In the genomic region with DNA sequence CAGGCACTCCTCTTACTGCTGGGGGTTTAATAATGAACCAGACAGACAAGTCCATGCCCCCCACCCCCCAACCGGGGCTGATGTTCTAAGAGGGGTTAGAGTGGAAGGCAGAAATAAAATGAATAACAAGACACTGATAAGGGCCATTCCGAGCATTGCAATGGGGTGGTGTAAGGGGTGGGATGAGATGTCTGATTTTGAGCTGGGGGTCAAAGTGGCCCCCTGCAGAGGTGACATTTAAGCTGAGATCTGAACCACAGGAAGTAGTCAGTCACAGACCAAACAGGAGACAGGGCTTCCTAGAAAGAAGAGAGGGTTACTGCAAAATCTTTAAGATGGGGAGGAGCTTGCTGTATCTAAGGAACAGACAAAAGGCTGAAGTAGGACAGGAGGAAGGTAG, we compare ENCODE assay signal across 17 cellular contexts.
DNase-seq lines count a peak whose midpoint lies in the region; ATAC-seq and TF ChIP-seq lines count a peak whose summit lies in the region.
"Had no signal": no experiment of that assay in that cellular context is flagged by ENCODE, and none has a peak within 500 bp of the region (broad histone marks: within the 10 kb centered on the region; RNA-seq: fewer than 3 reads in every experiment).

No MANE protein-coding gene starts in this region.

- H3K36me3 Mint-ChIP-seq in neural progenitor cell = peaks cover 2% of the 10 kb centered on the region
- H3K36me3 Mint-ChIP-seq: CD4-positive, CD25-positive, alpha-beta regulatory T cell had no signal

- peaks cover 11% of the 10 kb centered on the region for H3F3A ChIP-seq in neural progenitor cell (ENCODE audit: low read depth)

- no peak overlapping the region for H3K9ac ChIP-seq in liver (ENCODE audit: low read depth in 1 of 2, low read length in 2 of 2)
- no peak overlapping the region for H3K9ac ChIP-seq in neural progenitor cell

- no peak overlapping the region for H3K4me3 ChIP-seq in liver (ENCODE audit: low read depth in 1 of 3, low read length in 3 of 3)
- H3K4me3 ChIP-seq in neural progenitor cell = no peak overlapping the region
- H3K4me3 ChIP-seq: Peyer's patch had no signal

- H3K4me1 ChIP-seq in liver (ENCODE audit: control insufficient read depth in 4 of 4, insufficient read depth in 4 of 4, low read length in 3 of 4) (peaks cover 6 to 42% (median 22%) of the 10 kb centered on the region in 4 donors), neural progenitor cell (peaks cover 21% of the 10 kb centered on the region)
- H3K4me1 ChIP-seq: Peyer's patch had no signal

- H3K4me2 ChIP-seq in neural progenitor cell = no peak overlapping the region

- H3K27ac ChIP-seq in liver (ENCODE audit: low read depth in 1 of 2, low read length in 2 of 2) (peak overlapping the region; percentile 68 to 87), neural progenitor cell (no peak overlapping the region)
- H3K27ac ChIP-seq: Peyer's patch had no signal

- H3K27me3 ChIP-seq in liver (ENCODE audit: control insufficient read depth in 4 of 4, insufficient read depth in 4 of 4, low read length in 3 of 4) (no peaks in the 10 kb centered on the region), neural progenitor cell (no peaks in the 10 kb centered on the region)
- H3K27me3 ChIP-seq: Peyer's patch had no signal

- TF ChIP-seq CTCF in liver (IDR thresholded peaks at IDR 0.05; ENCODE audit: low read depth, low read length, missing input control) (no peak), neural progenitor cell (IDR thresholded peaks at IDR 0.05) (no peak)

- no peak for ATAC-seq in activated CD4-positive, CD25-positive, alpha-beta regulatory T cell treated with anti-CD3 and anti-CD28 coated beads, Interleukin-2, amount 50 U/mL, for 24 hours
- ATAC-seq in GM18520 (IDR thresholded peaks at IDR 0.05; ENCODE audit: unreplicated experiment) = no peak
- no peak for ATAC-seq in stimulated activated naive CD8-positive, alpha-beta T cell treated with anti-CD3 and anti-CD28 coated beads, Interleukin-15, amount 100 ng/mL, for 72 hours

- H3K9me3 Mint-ChIP-seq in neural progenitor cell = peaks cover 10% of the 10 kb centered on the region
- no peaks in the 10 kb centered on the region for H3K9me3 Mint-ChIP-seq in stimulated activated naive CD8-positive, alpha-beta T cell treated with anti-CD3 and anti-CD28 coated beads, Interleukin-15, amount 100 ng/mL, for 72 hours
- H3K9me3 Mint-ChIP-seq: CD4-positive, CD25-positive, alpha-beta regulatory T cell had no signal

- H3K36me3 ChIP-seq in liver (ENCODE audit: control insufficient read depth in 4 of 4, insufficient read depth in 3 of 4, low read depth in 1 of 4, low read length in 3 of 4) (no peaks in the 10 kb centered on the region), neural progenitor cell (no peaks in the 10 kb centered on the region)
- H3K36me3 ChIP-seq: Peyer's patch had no signal

- no peaks in the 10 kb centered on the region for H3K79me2 ChIP-seq in neural progenitor cell (ENCODE audit: low read depth)

- peaks cover 4% of the 10 kb centered on the region for H3K27me3 Mint-ChIP-seq in neural progenitor cell (ENCODE audit: insufficient read depth, low read depth)
- H3K27me3 Mint-ChIP-seq in stimulated activated naive CD8-positive, alpha-beta T cell treated with anti-CD3 and anti-CD28 coated beads, Interleukin-15, amount 100 ng/mL, for 72 hours = peaks cover 48% of the 10 kb centered on the region

- H4K20me1 ChIP-seq in neural progenitor cell (ENCODE audit: low read depth) = no peaks in the 10 kb centered on the region

- peak; percentile 84 for DNase-seq in Daoy (ENCODE audit: low read depth)
- DNase-seq in NCI-H226 = peak; percentile 26
- no peak for DNase-seq in neural progenitor cell (ENCODE audit: low spot score)
- no peak for DNase-seq in SKM-1 (lab: John Stamatoyannopoulos, UW; ENCODE audit: unreplicated experiment)
- no peak for DNase-seq in stimulated activated naive CD8-positive, alpha-beta T cell treated with anti-CD3 and anti-CD28 coated beads, Interleukin-15, amount 100 ng/mL, for 72 hours
- DNase-seq: CD4-positive, CD25-positive, alpha-beta regulatory T cell; COR-L47; DMS79; Kasumi-1; NCI-H1930; NCI-H345; NCI-H524 treated with DMSO at 0.1 percent for 48 hours; NCI-H82; Peyer's patch had no signal

- peak overlapping the region; percentile 99 for H3K27ac Mint-ChIP-seq in neural progenitor cell
- H3K27ac Mint-ChIP-seq in stimulated activated naive CD8-positive, alpha-beta T cell treated with anti-CD3 and anti-CD28 coated beads, Interleukin-15, amount 100 ng/mL, for 72 hours = no peak overlapping the region
- H3K27ac Mint-ChIP-seq: CD4-positive, CD25-positive, alpha-beta regulatory T cell had no signal

- peaks cover 54% of the 10 kb centered on the region for H3K4me1 Mint-ChIP-seq in neural progenitor cell
- H3K4me1 Mint-ChIP-seq in stimulated activated naive CD8-positive, alpha-beta T cell treated with anti-CD3 and anti-CD28 coated beads, Interleukin-15, amount 100 ng/mL, for 72 hours = no peaks in the 10 kb centered on the region
- H3K4me1 Mint-ChIP-seq: CD4-positive, CD25-positive, alpha-beta regulatory T cell had no signal

- WGBS in liver = 35% methylated on average over 2 of the region's 2 CpGs

- no peak for TF ChIP-seq RAD21 in liver (IDR thresholded peaks at IDR 0.05)

- H3K4me3 Mint-ChIP-seq in neural progenitor cell = peak overlapping the region; percentile 12
- H3K4me3 Mint-ChIP-seq in stimulated activated naive CD8-positive, alpha-beta T cell treated with anti-CD3 and anti-CD28 coated beads, Interleukin-15, amount 100 ng/mL, for 72 hours = no peak overlapping the region
- H3K4me3 Mint-ChIP-seq: CD4-positive, CD25-positive, alpha-beta regulatory T cell had no signal

- H3K9me3 ChIP-seq in liver (ENCODE audit: control insufficient read depth in 4 of 4, low read length in 3 of 4) (no peaks in the 10 kb centered on the region), neural progenitor cell (ENCODE audit: low read depth) (no peaks in the 10 kb centered on the region)
- H3K9me3 ChIP-seq: Peyer's patch had no signal

- H2AFZ ChIP-seq in neural progenitor cell (replicated peaks) = no peak overlapping the region

TF ChIP-seq in liver, 16 proteins besides CTCF, POLR2A, EP300 and RAD21:
- TF ChIP-seq HNF4G (IDR thresholded peaks at IDR 0.05) = no peak
- TF ChIP-seq YY1 (IDR thresholded peaks at IDR 0.05) = no peak
- no peak for TF ChIP-seq MAX (IDR thresholded peaks at IDR 0.05)
- TF ChIP-seq HNF4A (conservative IDR thresholded peaks at IDR 0.05) = no peak
- no peak for TF ChIP-seq FOXA2 (IDR thresholded peaks at IDR 0.05)
- no peak for TF ChIP-seq NR2F2 (IDR thresholded peaks at IDR 0.05)
- no peak for TF ChIP-seq ZBTB33 (IDR thresholded peaks at IDR 0.05)
- TF ChIP-seq FOXA1 (IDR thresholded peaks at IDR 0.05) = no peak
- TF ChIP-seq TAF1 (conservative IDR thresholded peaks at IDR 0.05) = no peak
- TF ChIP-seq, protein P1, sequence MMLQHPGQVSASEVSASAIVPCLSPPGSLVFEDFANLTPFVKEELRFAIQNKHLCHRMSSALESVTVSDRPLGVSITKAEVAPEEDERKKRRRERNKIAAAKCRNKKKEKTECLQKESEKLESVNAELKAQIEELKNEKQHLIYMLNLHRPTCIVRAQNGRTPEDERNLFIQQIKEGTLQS (IDR thresholded peaks at IDR 0.05) = no peak
- TF ChIP-seq EGR1 (IDR thresholded peaks at IDR 0.05; ENCODE audit: low read depth in 2 of 2) = no peak
- no peak for TF ChIP-seq SP1 (IDR thresholded peaks at IDR 0.05)

Comparison
In these comparisons a context has a peak if more than half of its experiments do, and no peak if none do; other contexts are left out.
1. DNase-seq: peak in Daoy (single experiment) and NCI-H226 (single experiment); none in neural progenitor cell (single experiment), SKM-1 (single experiment) and stimulated activated naive CD8-positive, alpha-beta T cell treated with anti-CD3 and anti-CD28 coated beads, Interleukin-15, amount 100 ng/mL, for 72 hours (0 of 2).